8 cellular contexts compared by ENCODE assay signal in the genomic region with DNA sequence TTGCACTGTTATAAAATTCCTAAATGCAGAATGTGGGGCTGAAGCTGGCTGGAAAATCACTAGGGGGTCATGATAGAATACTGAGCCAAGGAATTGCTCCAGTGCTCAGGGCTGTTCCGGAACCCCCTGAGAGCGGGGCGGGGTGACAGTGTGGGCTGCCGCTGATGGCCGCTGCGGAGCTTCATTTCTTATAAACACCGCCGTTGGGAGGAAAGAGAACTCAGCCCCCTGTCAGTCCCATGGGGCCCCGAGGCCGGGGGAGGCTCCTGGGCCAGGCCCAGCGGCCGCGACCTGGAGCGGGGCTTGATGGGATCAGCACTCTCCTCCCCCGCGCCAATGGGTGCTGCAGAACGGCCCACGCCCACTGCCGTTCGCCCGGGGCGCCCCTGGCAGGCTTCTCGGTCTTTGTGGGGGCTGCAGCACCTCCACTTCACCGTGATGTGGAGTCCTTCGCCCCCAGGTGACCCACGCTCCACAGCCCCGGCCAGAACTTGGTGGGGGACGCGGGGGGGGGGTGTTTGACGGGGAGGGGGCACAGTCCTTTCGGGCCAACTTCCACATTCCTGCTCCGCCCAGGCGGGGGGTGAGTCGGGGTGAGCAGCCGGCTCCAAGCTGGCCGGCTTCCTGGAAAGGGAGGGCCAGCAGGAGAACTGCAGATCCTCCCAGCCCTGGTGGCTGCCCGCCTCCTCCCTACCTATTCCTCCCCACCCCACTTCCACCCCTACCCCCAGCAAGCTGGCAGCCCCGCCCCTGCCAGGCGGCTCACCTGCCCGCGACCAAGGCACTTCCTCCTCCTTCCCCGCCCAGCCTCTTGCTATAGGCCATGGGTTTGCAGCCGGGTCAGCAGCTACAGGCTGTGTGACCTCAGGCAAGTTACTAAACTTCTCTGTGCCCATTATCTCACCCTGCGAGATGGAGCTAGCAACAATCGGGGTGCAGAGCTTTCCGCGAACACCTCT. TPM values are rescaled to one million over a fixed set of nuclear protein-coding genes. Genes with fewer than 3 reads are reported as not detected.
A peak's percentile ranks its signal among the peaks of the same experiment; 100 is the strongest.
DNase-seq lines count a peak whose midpoint lies in the region; FAIRE-seq and TF ChIP-seq lines count a peak whose summit lies in the region.

No MANE protein-coding gene starts in this region.

- H3K27ac ChIP-seq in neutrophil (peak overlapping the region; percentile 100), temporal lobe (ENCODE audit: low read depth, low read length) (peak overlapping the region; percentile 85)

- H3K9me3 ChIP-seq in MG63 (no peaks in the 10 kb centered on the region), neutrophil (no peaks in the 10 kb centered on the region)

- H3K4me3 ChIP-seq in MG63 (peak overlapping the region; percentile 54), neutrophil (ENCODE audit: low read depth in 1 of 2, low read length in 1 of 2) (peak overlapping the region; percentile 71 to 86)

- H3K36me3 ChIP-seq in MG63 (no peaks in the 10 kb centered on the region), neutrophil (no peaks in the 10 kb centered on the region)

- H3K4me1 ChIP-seq in neutrophil (ENCODE audit: control insufficient read depth in 1 of 2, insufficient read depth in 1 of 2, low read depth in 1 of 2, low read length in 1 of 2): peaks cover 71 to 77% of the 10 kb centered on the region in 2 experiments

- H3K27me3 ChIP-seq in MG63 (no peaks in the 10 kb centered on the region), neutrophil (no peaks in the 10 kb centered on the region)

- TF ChIP-seq POLR2A in H54 (IDR thresholded peaks at IDR 0.05; ENCODE audit: low read depth, low read length): peak; percentile 32

- no peak for FAIRE-seq in H54 (lab: Jason Lieb, UNC)
- no peak for FAIRE-seq in frontal cortex (lab: Jason Lieb, UNC)

- peak; percentile 63 for TF ChIP-seq CTCF in neutrophil (IDR thresholded peaks at IDR 0.05)

- DNase-seq in EL (peak; percentile 95), H54 (ENCODE audit: insufficient read length, low spot score) (peak; percentile 86), MG63 (peak; percentile 99), SIG-M5 treated with dmso at 0.1 percent for 504 hours (lab: John Stamatoyannopoulos, UW; ENCODE audit: unreplicated experiment) (peak; percentile 88), frontal cortex (ENCODE audit: low spot score in 2 of 2) (peak; percentile 75 to 79)
- DNase-seq in activated naive CD4-positive, alpha-beta T cell treated with Interleukin-2 at 50 U/mL for 16 hours: peak; percentile 90

RNA-seq across cellular contexts. Expression of gene IRF1, which starts 5.4 kb away (rescaled TPM):
- total RNA-seq in MG63 (2014; rRNA removed; shearing (Covaris generic); ENCODE audit: low replicate concordance): 14.2 and 34.7 TPM in 2 replicates
- 1.2 TPM for total RNA-seq in frontal cortex
- total RNA-seq in temporal lobe: 0.74 TPM

RNA-seq across cellular contexts. Expression of gene IL5, which starts 47.4 kb away (rescaled TPM):
- not detected in 2 replicates for total RNA-seq in MG63 (2014; rRNA removed; shearing (Covaris generic); ENCODE audit: low replicate concordance)
- total RNA-seq in frontal cortex (not detected), temporal lobe (not detected)

Comparison
In these comparisons a context has a peak if more than half of its experiments do, and no peak if none do; other contexts are left out.
1. Peak in every context shown above with its lines: DNase-seq, H3K4me3 ChIP-seq and H3K27ac ChIP-seq.